Comparison of ENCODE assay signal across 1 cellular context in the genomic region with DNA sequence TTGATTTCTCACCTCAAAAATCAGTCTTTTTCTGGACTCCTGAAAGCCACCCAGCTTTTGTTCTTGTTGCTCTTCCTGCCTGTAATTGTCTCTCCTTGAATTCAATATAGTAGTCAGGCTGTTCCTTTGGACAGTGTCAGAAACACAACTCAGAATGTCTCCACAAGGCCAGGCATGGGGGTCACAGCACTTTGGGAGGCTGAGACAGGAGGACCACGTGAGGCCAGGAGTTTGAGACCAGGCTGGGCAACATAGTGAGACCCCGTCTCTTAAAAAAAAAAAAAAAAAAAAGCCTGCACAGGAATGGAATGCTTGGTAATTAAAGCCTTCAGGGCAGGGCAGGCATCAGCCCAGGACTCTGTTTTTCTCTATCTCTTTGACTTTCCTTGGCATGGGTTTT.
TF ChIP-seq lines count a peak whose summit lies in the region.

No MANE protein-coding gene starts in this region.

TF ChIP-seq in K562, 482 proteins besides CTCF, POLR2A, EP300 and RAD21:
- no peak for TF ChIP-seq XRCC3 (IDR thresholded peaks at IDR 0.05)
- TF ChIP-seq RBM25 (IDR thresholded peaks at IDR 0.05; ENCODE audit: low read depth, low read length, severe bottlenecking): peak; percentile 19
- peak; percentile 88 for TF ChIP-seq ZNF121 (CRISPR knock-in tag; conservative IDR thresholded peaks at IDR 0.05)
- no peak for TF ChIP-seq ZNF668 (CRISPR knock-in tag; IDR thresholded peaks at IDR 0.05)
- TF ChIP-seq ZFX (CRISPR knock-in tag; IDR thresholded peaks at IDR 0.05): no peak
- no peak for TF ChIP-seq GATA2 (CRISPR knock-in tag; IDR thresholded peaks at IDR 0.05)
- TF ChIP-seq HMG20A (CRISPR knock-in tag; conservative IDR thresholded peaks at IDR 0.05): no peak
